ENCODE assay signal across 8 cellular contexts in the genomic region with DNA sequence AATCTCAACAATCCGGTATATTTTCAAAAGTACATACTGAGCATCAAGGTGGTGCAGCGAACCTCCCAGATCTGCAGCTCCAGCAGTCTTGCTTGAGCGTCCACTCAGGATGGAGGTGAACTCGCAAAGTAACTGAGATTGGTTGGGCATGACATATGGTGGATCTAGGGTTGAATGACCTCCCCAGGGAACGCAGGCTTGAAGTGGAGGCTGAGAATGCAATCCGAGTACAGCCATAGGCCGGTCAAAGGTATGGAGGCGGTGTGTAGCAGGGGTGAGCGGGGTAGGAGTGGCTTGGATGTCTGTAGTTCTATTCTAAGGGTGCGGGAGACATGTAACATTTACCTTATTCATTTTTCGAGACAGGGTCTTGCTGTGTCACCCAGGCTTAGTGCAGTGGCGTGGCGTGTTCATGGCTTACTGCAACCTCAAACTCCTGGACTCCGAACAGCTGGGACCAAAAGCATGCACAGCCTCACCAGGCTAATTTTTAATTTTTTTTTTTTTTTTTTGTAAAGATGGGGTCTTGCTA. TPM values are rescaled to one million over a fixed set of nuclear protein-coding genes. Genes with fewer than 3 reads are reported as not detected.
A peak's percentile ranks its signal among the peaks of the same experiment; 100 is the strongest.
DNase-seq lines count a peak whose midpoint lies in the region; ATAC-seq, FAIRE-seq and TF ChIP-seq lines count a peak whose summit lies in the region.

No MANE protein-coding gene starts in this region.

- peaks cover 74% of the 10 kb centered on the region for H3K36me3 Mint-ChIP-seq in stimulated activated effector memory CD8-positive, alpha-beta T cell treated with anti-CD3 and anti-CD28 coated beads, Interleukin-12 subunit alpha, Interleukin-12 subunit beta, amount 100 ng/mL, for 72 hours

- H3K9ac ChIP-seq in OCI-LY3 (ENCODE audit: low read length) = peak overlapping the region; percentile 89
- peak overlapping the region; percentile 75 for H3K9ac ChIP-seq in keratinocyte (ENCODE audit: control insufficient read depth, extremely low read depth, insufficient read depth, low read length)

- peaks cover 32% of the 10 kb centered on the region for H3K4me1 Mint-ChIP-seq in stimulated activated effector memory CD8-positive, alpha-beta T cell treated with anti-CD3 and anti-CD28 coated beads, Interleukin-12 subunit alpha, Interleukin-12 subunit beta, amount 100 ng/mL, for 72 hours

- peaks cover 55% of the 10 kb centered on the region for H3K79me2 ChIP-seq in OCI-LY3 (ENCODE audit: low read length)
- H3K79me2 ChIP-seq in keratinocyte (ENCODE audit: control insufficient read depth, insufficient read depth, low read length) = peaks cover 37% of the 10 kb centered on the region

- dilution Hi-C loops in keratinocyte (cut with MboI; ENCODE audit: extremely low pct_ligation_motif_present, low sequenced_read_pairs) = no loop called here

- peak; percentile 32 for FAIRE-seq in keratinocyte (lab: Jason Lieb, UNC)

- TF ChIP-seq CTCF in HL-60 (IDR thresholded peaks at IDR 0.05; ENCODE audit: insufficient read depth, low read length) (no peak), OCI-LY3 (IDR thresholded peaks at IDR 0.05; ENCODE audit: low read depth, low read length) (no peak), cardiac fibroblast (IDR thresholded peaks at IDR 0.05; ENCODE audit: low read depth, low read length) (no peak), keratinocyte (optimal IDR thresholded peaks at IDR 0.05 in 1 of 3, IDR thresholded peaks at IDR 0.05 in 1 of 3, conservative IDR thresholded peaks at IDR 0.05 in 1 of 3; ENCODE audit: extremely low read depth in 1 of 3, insufficient read depth in 2 of 3, low read length in 3 of 3) (no peak)

- DNase-seq in COLO668 (lab: John Stamatoyannopoulos, UW; ENCODE audit: unreplicated experiment) (peak; percentile 61), HL-60 (ENCODE audit: low read depth in 1 of 2, low spot score in 1 of 2) (peak in 1 of 2 experiments; percentile 9), cardiac fibroblast (ENCODE audit: low read depth in 2 of 2) (peak; percentile 77 to 83), keratinocyte (ENCODE audit: low read depth, low spot score) (no peak), posterior vena cava (ENCODE audit: low spot score) (no peak)
- DNase-seq in stimulated activated effector memory CD8-positive, alpha-beta T cell treated with anti-CD3 and anti-CD28 coated beads, Interleukin-12 subunit alpha, Interleukin-12 subunit beta, amount 100 ng/mL, for 72 hours (ENCODE audit: low spot score in 2 of 2) = no peak

- H3K27ac ChIP-seq in HL-60 (replicated peaks) = peak overlapping the region; percentile 64
- H3K27ac ChIP-seq in OCI-LY3 (ENCODE audit: low read length) = peak overlapping the region; percentile 63
- peak overlapping the region; percentile 79 for H3K27ac ChIP-seq in keratinocyte (ENCODE audit: control insufficient read depth, insufficient read depth, low read length)

- peak overlapping the region; percentile 94 for H3K4me2 ChIP-seq in OCI-LY3 (ENCODE audit: low read length)
- H3K4me2 ChIP-seq in keratinocyte (ENCODE audit: control insufficient read depth, extremely low read depth, insufficient read depth, low read depth, low read length) = peak overlapping the region; percentile 95

- H2AFZ ChIP-seq in OCI-LY3 (ENCODE audit: low read depth, low read length) (peak overlapping the region; percentile 92), keratinocyte (ENCODE audit: control insufficient read depth, low read length) (peak overlapping the region; percentile 75)

- peak overlapping the region; percentile 91 for H3K27ac Mint-ChIP-seq in stimulated activated effector memory CD8-positive, alpha-beta T cell treated with anti-CD3 and anti-CD28 coated beads, Interleukin-12 subunit alpha, Interleukin-12 subunit beta, amount 100 ng/mL, for 72 hours

- peak; percentile 12 for ATAC-seq in GM19328 (IDR thresholded peaks at IDR 0.05; ENCODE audit: unreplicated experiment)
- peak; percentile 28 for ATAC-seq in stimulated activated effector memory CD8-positive, alpha-beta T cell treated with anti-CD3 and anti-CD28 coated beads, Interleukin-12 subunit alpha, Interleukin-12 subunit beta, amount 100 ng/mL, for 72 hours

- peak overlapping the region; percentile 83 for H3K4me3 ChIP-seq in HL-60 (replicated peaks; ENCODE audit: insufficient read depth, low read length)
- peak overlapping the region; percentile 89 for H3K4me3 ChIP-seq in OCI-LY3 (ENCODE audit: low read length)
- H3K4me3 ChIP-seq in cardiac fibroblast (replicated peaks in 1 of 2; ENCODE audit: low read depth in 2 of 2, low read length in 2 of 2) = peak overlapping the region; percentile 69 to 72
- H3K4me3 ChIP-seq in keratinocyte (ENCODE audit: control insufficient read depth in 2 of 3, extremely low read depth in 1 of 3, insufficient read depth in 2 of 3, low read depth in 1 of 3, low read length in 3 of 3) = peak overlapping the region; percentile 69 to 76 (median 70)

- H3K4me1 ChIP-seq in OCI-LY3 (ENCODE audit: low read length) (peaks cover 22% of the 10 kb centered on the region), keratinocyte (ENCODE audit: control insufficient read depth, extremely low read depth, insufficient read depth, low read length) (peaks cover 6% of the 10 kb centered on the region)

- intact Hi-C loops in posterior vena cava (cut with DNase I) = no loop called here

- peak overlapping the region; percentile 91 for H3K4me3 Mint-ChIP-seq in stimulated activated effector memory CD8-positive, alpha-beta T cell treated with anti-CD3 and anti-CD28 coated beads, Interleukin-12 subunit alpha, Interleukin-12 subunit beta, amount 100 ng/mL, for 72 hours

- peaks cover 43% of the 10 kb centered on the region for H3K36me3 ChIP-seq in OCI-LY3 (replicated peaks; ENCODE audit: low read depth, low read length)
- H3K36me3 ChIP-seq in keratinocyte (ENCODE audit: control insufficient read depth in 2 of 2, extremely low read depth in 1 of 2, insufficient read depth in 2 of 2, low read length in 2 of 2) = peaks cover 11 to 23% of the 10 kb centered on the region in 2 experiments

- H3K27me3 ChIP-seq in HL-60 (ENCODE audit: insufficient read depth, poor library complexity, severe bottlenecking) (no peaks in the 10 kb centered on the region), OCI-LY3 (ENCODE audit: low read depth, low read length) (no peaks in the 10 kb centered on the region), keratinocyte (ENCODE audit: control insufficient read depth, extremely low read depth, insufficient read depth, low read length) (no peaks in the 10 kb centered on the region)

- no peaks in the 10 kb centered on the region for H3K9me1 ChIP-seq in keratinocyte (ENCODE audit: control insufficient read depth, extremely low read depth, insufficient read depth, low read length)

- H3K9me3 ChIP-seq in OCI-LY3 (ENCODE audit: insufficient read depth, low read length) (no peaks in the 10 kb centered on the region), keratinocyte (ENCODE audit: control insufficient read depth, low read depth, low read length) (no peaks in the 10 kb centered on the region)

- H4K20me1 ChIP-seq in OCI-LY3 (ENCODE audit: insufficient read depth, low read length) = peaks cover 14% of the 10 kb centered on the region; the same call in 1 of the 2 replicates
- no peaks in the 10 kb centered on the region for H4K20me1 ChIP-seq in keratinocyte (ENCODE audit: control insufficient read depth, extremely low read depth, insufficient read depth, low read length)

- no peaks in the 10 kb centered on the region for H3K9me3 Mint-ChIP-seq in stimulated activated effector memory CD8-positive, alpha-beta T cell treated with anti-CD3 and anti-CD28 coated beads, Interleukin-12 subunit alpha, Interleukin-12 subunit beta, amount 100 ng/mL, for 72 hours

RNA-seq across cellular contexts. Expression of a gene that starts 0.6 kb away (rescaled TPM):
- 9.1 to 13.8 TPM (median 12.3 TPM) in 3 replicates for polyA plus RNA-seq in keratinocyte
- polyA plus RNA-seq in keratinocyte (2011; ENCODE audit: low read depth) = 9.9 TPM
- 11.2 and 12.8 TPM in 2 replicates for polyA plus RNA-seq in keratinocyte (2011; cell fraction: cytosol; rRNA removed)
- 7.6 and 8.0 TPM in 2 replicates for polyA plus RNA-seq in keratinocyte (2011; cell fraction: nucleus; rRNA removed)
- 11.6 and 13.7 TPM in 2 replicates for polyA plus RNA-seq in keratinocyte (2012; ENCODE audit: low replicate concordance)
- 11.9 to 21.6 TPM (median 17.3 TPM) in 3 replicates for polyA minus RNA-seq in keratinocyte
- 12.9 TPM for polyA minus RNA-seq in keratinocyte (2011; cell fraction: cytosol; rRNA and poly(A)+ RNA removed)
- polyA minus RNA-seq in keratinocyte (2011; cell fraction: nucleus; rRNA and poly(A)+ RNA removed) = 2.1 and 5.8 TPM in 2 replicates
- 10 to 100 TPM; 32.5 to 34.6 TPM for total RNA-seq in posterior vena cava

RNA-seq across cellular contexts. Expression of a gene that starts 15.8 kb away (rescaled TPM):
- 37.7 to 48.8 TPM (median 46.3 TPM) in 3 replicates for polyA plus RNA-seq in keratinocyte
- polyA plus RNA-seq in keratinocyte (2011; ENCODE audit: low read depth) = 24.1 TPM
- polyA plus RNA-seq in keratinocyte (2011; cell fraction: cytosol; rRNA removed) = 38.2 and 57.6 TPM in 2 replicates
- polyA plus RNA-seq in keratinocyte (2011; cell fraction: nucleus; rRNA removed) = 16.1 and 17.9 TPM in 2 replicates
- 31.2 and 46.6 TPM in 2 replicates for polyA plus RNA-seq in keratinocyte (2012; ENCODE audit: low replicate concordance)
- 8.9 to 14.4 TPM (median 12.8 TPM) in 3 replicates for polyA minus RNA-seq in keratinocyte
- polyA minus RNA-seq in keratinocyte (2011; cell fraction: cytosol; rRNA and poly(A)+ RNA removed) = 14.6 TPM
- 2.6 and 4.3 TPM in 2 replicates for polyA minus RNA-seq in keratinocyte (2011; cell fraction: nucleus; rRNA and poly(A)+ RNA removed)
- total RNA-seq in posterior vena cava = 10 to 100 TPM; 18.1 to 22.5 TPM

RNA-seq across cellular contexts. Expression of a gene that starts 16.6 kb away (rescaled TPM):
- polyA plus RNA-seq in keratinocyte = 16.1 to 25.5 TPM (median 16.7 TPM) in 3 replicates
- polyA plus RNA-seq in keratinocyte (2011; ENCODE audit: low read depth) = 3.6 TPM
- 17.6 and 21.9 TPM in 2 replicates for polyA plus RNA-seq in keratinocyte (2011; cell fraction: cytosol; rRNA removed)
- 22.3 and 25.2 TPM in 2 replicates for polyA plus RNA-seq in keratinocyte (2011; cell fraction: nucleus; rRNA removed)
- 9.7 and 22.8 TPM in 2 replicates for polyA plus RNA-seq in keratinocyte (2012; ENCODE audit: low replicate concordance)
- polyA minus RNA-seq in keratinocyte = 20.6 to 44.9 TPM (median 25.0 TPM) in 3 replicates
- 19.4 TPM for polyA minus RNA-seq in keratinocyte (2011; cell fraction: cytosol; rRNA and poly(A)+ RNA removed)
- polyA minus RNA-seq in keratinocyte (2011; cell fraction: nucleus; rRNA and poly(A)+ RNA removed) = 13.0 and 19.4 TPM in 2 replicates
- 10 to 100 TPM; 17.2 to 20.4 TPM for total RNA-seq in posterior vena cava

RNA-seq across cellular contexts. Expression of a gene that starts 30.9 kb away (rescaled TPM):
- 145 to 156 TPM (median 150 TPM) in 3 replicates for polyA plus RNA-seq in keratinocyte
- polyA plus RNA-seq in keratinocyte (2011; ENCODE audit: low read depth) = 69.9 TPM
- polyA plus RNA-seq in keratinocyte (2011; cell fraction: cytosol; rRNA removed) = 145 and 168 TPM in 2 replicates
- 114 and 120 TPM in 2 replicates for polyA plus RNA-seq in keratinocyte (2011; cell fraction: nucleus; rRNA removed)
- polyA plus RNA-seq in keratinocyte (2012; ENCODE audit: low replicate concordance) = 101 and 103 TPM in 2 replicates
- 134 to 151 TPM (median 143 TPM) in 3 replicates for polyA minus RNA-seq in keratinocyte
- 51.8 TPM for polyA minus RNA-seq in keratinocyte (2011; cell fraction: cytosol; rRNA and poly(A)+ RNA removed)
- 23.7 and 46.4 TPM in 2 replicates for polyA minus RNA-seq in keratinocyte (2011; cell fraction: nucleus; rRNA and poly(A)+ RNA removed)
- total RNA-seq in posterior vena cava = 10 to 100 TPM; 43.5 to 51.1 TPM

RNA-seq across cellular contexts. Expression of a gene that starts 31.6 kb away (rescaled TPM):
- 5.2 to 22.7 TPM (median 14.3 TPM) in 3 replicates for polyA plus RNA-seq in keratinocyte
- polyA plus RNA-seq in keratinocyte (2011; ENCODE audit: low read depth) = 0.59 TPM
- 3.8 and 6.5 TPM in 2 replicates for polyA plus RNA-seq in keratinocyte (2011; cell fraction: cytosol; rRNA removed)
- polyA plus RNA-seq in keratinocyte (2011; cell fraction: nucleus; rRNA removed) = 6.4 and 7.9 TPM in 2 replicates
- 0.31 and 12.5 TPM in 2 replicates for polyA plus RNA-seq in keratinocyte (2012; ENCODE audit: low replicate concordance)
- polyA minus RNA-seq in keratinocyte = 2.7 to 15.9 TPM (median 13.2 TPM) in 3 replicates
- polyA minus RNA-seq in keratinocyte (2011; cell fraction: cytosol; rRNA and poly(A)+ RNA removed) = 3.6 TPM
- 1.5 and 2.4 TPM in 2 replicates for polyA minus RNA-seq in keratinocyte (2011; cell fraction: nucleus; rRNA and poly(A)+ RNA removed)
- total RNA-seq in posterior vena cava = 1 to 10 TPM in 1 of 2 donors, under 1 TPM in 1; 0.71 to 1.7 TPM

Comparison
In these comparisons a context has a peak if more than half of its experiments do, and no peak if none do; other contexts are left out.
1. DNase-seq: peak in COLO668 (single experiment) and cardiac fibroblast (2 of 2); none in keratinocyte (single experiment), stimulated activated effector memory CD8-positive, alpha-beta T cell treated with anti-CD3 and anti-CD28 coated beads, Interleukin-12 subunit alpha, Interleukin-12 subunit beta, amount 100 ng/mL, for 72 hours (0 of 2) and posterior vena cava (single experiment).
2. Peak in every context shown above with its lines, with median percentiles within 50 percentile points of each other: H3K27ac ChIP-seq and H3K4me3 ChIP-seq.